ENCODE assay signal across 25 cellular contexts in genomic region chr6:169890901-169891300, GRCh38.
"Had no signal": no experiment of that assay in that cellular context is flagged by ENCODE, and none has a peak within 500 bp of the region (broad histone marks: within the 10 kb centered on the region; RNA-seq: fewer than 3 reads in every experiment).

No MANE protein-coding gene starts in this region.

- DNase-seq: activated CD4-positive, alpha-beta T cell treated with anti-CD3 and anti-CD28 coated beads, Interleukin-2, amount 10 ng/mL, durations not matched to agents 24 days and 14 days; activated CD4-positive, alpha-beta T cell treated with anti-CD3 and anti-CD28 coated beads, Interleukin-2, amount 50 U/mL, for 4 hours; activated CD8-positive, alpha-beta memory T cell treated with anti-CD3 and anti-CD28 coated beads, Interleukin-2, amount 50 U/mL, for 48 hours; activated CD8-positive, alpha-beta T cell treated with anti-CD3 and anti-CD28 coated beads, Interleukin-2, amount 10 ng/mL, durations not matched to agents 7 days and 5 days; activated effector memory CD4-positive, alpha-beta T cell treated with Interleukin-2 at 50 U/mL for 16 hours; activated naive CD4-positive, alpha-beta T cell treated with anti-CD3 and anti-CD28 coated beads, Interleukin-2, amount 10 ng/mL, durations not matched to agents 7 days and 5 days; activated naive CD8-positive, alpha-beta T cell treated with anti-CD3 and anti-CD28 coated beads, Interleukin-2, amount 50 U/mL, for 24 hours; activated T-cell treated with anti-CD3 and anti-CD28 coated beads, Interleukin-2, amount 50 U/mL, for 48 hours; anterior cingulate cortex; caudate nucleus; Karpas-422; KBM-7; NCI-H1105; NCI-H1417 treated with DMSO at 0.1 percent for 48 hours; NCI-H187 treated with DMSO at 0.1 percent for 48 hours; NCI-H2081; NCI-H345; NCI-H524 treated with DMSO at 0.1 percent for 48 hours; PC-3; RPMI8226; SHP77 treated with DMSO at 0.1 percent for 48 hours; T1000 had no signal

- H3K27me3 Mint-ChIP-seq: activated CD4-positive, alpha-beta T cell treated with anti-CD3 and anti-CD28 coated beads, Interleukin-2, amount 10 ng/mL, durations not matched to agents 24 days and 14 days; IgD-negative memory B cell had no signal

- H3K9me3 Mint-ChIP-seq: IgD-negative memory B cell had no signal

- ATAC-seq: activated CD8-positive, alpha-beta T cell treated with anti-CD3 and anti-CD28 coated beads, Interleukin-2, amount 10 ng/mL, durations not matched to agents 7 days and 5 days; activated naive CD8-positive, alpha-beta T cell treated with anti-CD3 and anti-CD28 coated beads, Interleukin-2, amount 50 U/mL, for 24 hours; PC-3 had no signal

- H3K4me3 Mint-ChIP-seq: activated CD4-positive, alpha-beta T cell treated with anti-CD3 and anti-CD28 coated beads, Interleukin-2, amount 10 ng/mL, durations not matched to agents 24 days and 14 days; activated CD8-positive, alpha-beta T cell treated with anti-CD3 and anti-CD28 coated beads, Interleukin-2, amount 10 ng/mL, durations not matched to agents 7 days and 5 days; activated naive CD4-positive, alpha-beta T cell treated with anti-CD3 and anti-CD28 coated beads, Interleukin-2, amount 10 ng/mL, durations not matched to agents 7 days and 5 days; activated naive CD8-positive, alpha-beta T cell; activated naive CD8-positive, alpha-beta T cell treated with anti-CD3 and anti-CD28 coated beads, Interleukin-2, amount 50 U/mL, for 24 hours; brain; IgD-negative memory B cell had no signal

- H3K4me1 Mint-ChIP-seq: activated CD4-positive, alpha-beta T cell treated with anti-CD3 and anti-CD28 coated beads, Interleukin-2, amount 10 ng/mL, durations not matched to agents 24 days and 14 days; activated naive CD4-positive, alpha-beta T cell treated with anti-CD3 and anti-CD28 coated beads, Interleukin-2, amount 10 ng/mL, durations not matched to agents 7 days and 5 days; activated naive CD8-positive, alpha-beta T cell treated with anti-CD3 and anti-CD28 coated beads, Interleukin-2, amount 50 U/mL, for 24 hours; brain had no signal

- H3K36me3 Mint-ChIP-seq: activated naive CD8-positive, alpha-beta T cell; brain had no signal

- H3K27ac Mint-ChIP-seq: activated CD4-positive, alpha-beta T cell treated with anti-CD3 and anti-CD28 coated beads, Interleukin-2, amount 10 ng/mL, durations not matched to agents 24 days and 14 days; activated CD8-positive, alpha-beta T cell treated with anti-CD3 and anti-CD28 coated beads, Interleukin-2, amount 10 ng/mL, durations not matched to agents 7 days and 5 days; activated naive CD4-positive, alpha-beta T cell treated with anti-CD3 and anti-CD28 coated beads, Interleukin-2, amount 10 ng/mL, durations not matched to agents 7 days and 5 days; activated naive CD8-positive, alpha-beta T cell; activated naive CD8-positive, alpha-beta T cell treated with anti-CD3 and anti-CD28 coated beads, Interleukin-2, amount 50 U/mL, for 24 hours; brain; IgD-negative memory B cell had no signal
